ENCODE assay signal across 1 cellular context in genomic region chr17:50277357-50277754, GRCh38.
TF ChIP-seq lines count a peak whose summit lies in the region.

No MANE protein-coding gene starts in this region.

TF ChIP-seq in H1, 55 proteins besides CTCF, POLR2A, EP300 and RAD21 (continued from another document):
- no peak for TF ChIP-seq SP4 (IDR thresholded peaks at IDR 0.05; ENCODE audit: low read length)
